In the genomic region with DNA sequence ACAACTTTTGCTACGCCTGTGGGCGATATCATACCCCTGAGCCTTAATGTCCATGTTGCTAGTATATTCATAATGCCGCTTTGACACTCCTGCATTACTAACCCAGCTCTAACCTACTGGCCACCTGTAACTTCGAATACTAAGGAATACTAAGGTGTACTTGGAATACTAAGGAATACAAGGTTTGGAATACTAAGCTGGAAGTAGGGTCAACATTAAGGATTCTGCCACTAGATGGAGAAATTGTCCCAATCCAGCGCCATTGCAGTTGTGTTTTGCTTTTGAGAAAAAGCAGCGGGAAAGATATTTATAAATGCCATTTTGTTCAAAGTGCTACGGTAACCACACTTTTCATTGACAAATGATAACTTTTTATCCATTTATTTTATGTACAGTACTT, we compare ENCODE assay signal across 1 cellular context.
TF ChIP-seq lines count a peak whose summit lies in the region.

No MANE protein-coding gene starts in this region.

TF ChIP-seq in GM12878, 131 proteins besides CTCF, POLR2A, EP300 and RAD21:
- TF ChIP-seq, protein P1, sequence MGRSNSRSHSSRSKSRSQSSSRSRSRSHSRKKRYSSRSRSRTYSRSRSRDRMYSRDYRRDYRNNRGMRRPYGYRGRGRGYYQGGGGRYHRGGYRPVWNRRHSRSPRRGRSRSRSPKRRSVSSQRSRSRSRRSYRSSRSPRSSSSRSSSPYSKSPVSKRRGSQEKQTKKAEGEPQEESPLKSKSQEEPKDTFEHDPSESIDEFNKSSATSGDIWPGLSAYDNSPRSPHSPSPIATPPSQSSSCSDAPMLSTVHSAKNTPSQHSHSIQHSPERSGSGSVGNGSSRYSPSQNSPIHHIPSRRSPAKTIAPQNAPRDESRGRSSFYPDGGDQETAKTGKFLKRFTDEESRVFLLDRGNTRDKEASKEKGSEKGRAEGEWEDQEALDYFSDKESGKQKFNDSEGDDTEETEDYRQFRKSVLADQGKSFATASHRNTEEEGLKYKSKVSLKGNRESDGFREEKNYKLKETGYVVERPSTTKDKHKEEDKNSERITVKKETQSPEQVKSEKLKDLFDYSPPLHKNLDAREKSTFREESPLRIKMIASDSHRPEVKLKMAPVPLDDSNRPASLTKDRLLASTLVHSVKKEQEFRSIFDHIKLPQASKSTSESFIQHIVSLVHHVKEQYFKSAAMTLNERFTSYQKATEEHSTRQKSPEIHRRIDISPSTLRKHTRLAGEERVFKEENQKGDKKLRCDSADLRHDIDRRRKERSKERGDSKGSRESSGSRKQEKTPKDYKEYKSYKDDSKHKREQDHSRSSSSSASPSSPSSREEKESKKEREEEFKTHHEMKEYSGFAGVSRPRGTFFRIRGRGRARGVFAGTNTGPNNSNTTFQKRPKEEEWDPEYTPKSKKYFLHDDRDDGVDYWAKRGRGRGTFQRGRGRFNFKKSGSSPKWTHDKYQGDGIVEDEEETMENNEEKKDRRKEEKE (IDR thresholded peaks at IDR 0.05): no peak
- TF ChIP-seq ZNF217 (IDR thresholded peaks at IDR 0.05) (no peak), SMC3 (IDR thresholded peaks at IDR 0.05; ENCODE audit: borderline replicate concordance, low read length) (peak; percentile 18; the same call in 1 of the 2 replicates)
- TF ChIP-seq, protein P2, sequence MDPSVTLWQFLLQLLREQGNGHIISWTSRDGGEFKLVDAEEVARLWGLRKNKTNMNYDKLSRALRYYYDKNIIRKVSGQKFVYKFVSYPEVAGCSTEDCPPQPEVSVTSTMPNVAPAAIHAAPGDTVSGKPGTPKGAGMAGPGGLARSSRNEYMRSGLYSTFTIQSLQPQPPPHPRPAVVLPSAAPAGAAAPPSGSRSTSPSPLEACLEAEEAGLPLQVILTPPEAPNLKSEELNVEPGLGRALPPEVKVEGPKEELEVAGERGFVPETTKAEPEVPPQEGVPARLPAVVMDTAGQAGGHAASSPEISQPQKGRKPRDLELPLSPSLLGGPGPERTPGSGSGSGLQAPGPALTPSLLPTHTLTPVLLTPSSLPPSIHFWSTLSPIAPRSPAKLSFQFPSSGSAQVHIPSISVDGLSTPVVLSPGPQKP (IDR thresholded peaks at IDR 0.05; ENCODE audit: low read depth, low read length): no peak
